1 cellular context compared by ENCODE assay signal in the genomic region with DNA sequence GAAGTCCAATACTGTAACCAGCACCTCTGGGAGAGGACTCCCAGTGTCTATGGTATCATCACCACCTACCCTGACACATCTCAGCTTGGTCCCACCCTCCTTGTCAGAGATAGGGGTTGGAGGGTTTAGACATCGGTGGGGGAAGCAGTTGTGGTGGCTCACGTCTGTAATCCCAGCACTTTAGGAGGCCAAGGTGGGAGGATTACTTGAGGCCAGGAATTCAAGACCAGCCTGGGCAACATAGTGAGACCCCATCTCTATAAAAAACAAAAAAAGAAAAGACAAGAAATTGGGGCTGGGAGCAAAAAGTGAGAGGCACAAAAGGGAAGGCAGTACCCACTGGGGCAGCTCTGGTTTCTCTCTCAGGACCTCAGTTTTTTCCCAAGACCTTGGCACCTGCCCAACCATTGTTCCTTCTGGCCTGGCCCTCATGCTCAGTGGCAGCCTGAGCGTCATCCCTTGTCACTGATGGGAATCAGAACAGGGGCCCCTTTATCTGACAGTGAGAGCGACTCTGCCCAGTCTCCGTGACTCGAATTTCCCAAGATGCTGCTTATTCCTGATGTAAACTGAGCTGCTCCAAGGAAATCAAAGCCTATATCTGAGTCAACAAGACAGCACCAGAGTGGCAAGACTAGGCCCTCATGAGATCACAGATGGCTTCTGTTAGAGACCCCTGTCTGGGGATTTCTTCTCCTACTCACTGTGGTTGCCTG.
A peak's percentile ranks its signal among the peaks of the same experiment; 100 is the strongest.
TF ChIP-seq lines count a peak whose summit lies in the region.

No MANE protein-coding gene starts in this region.

TF ChIP-seq in K562, 482 proteins besides CTCF, POLR2A, EP300 and RAD21 (continued from another document):
- TF ChIP-seq, protein P1, sequence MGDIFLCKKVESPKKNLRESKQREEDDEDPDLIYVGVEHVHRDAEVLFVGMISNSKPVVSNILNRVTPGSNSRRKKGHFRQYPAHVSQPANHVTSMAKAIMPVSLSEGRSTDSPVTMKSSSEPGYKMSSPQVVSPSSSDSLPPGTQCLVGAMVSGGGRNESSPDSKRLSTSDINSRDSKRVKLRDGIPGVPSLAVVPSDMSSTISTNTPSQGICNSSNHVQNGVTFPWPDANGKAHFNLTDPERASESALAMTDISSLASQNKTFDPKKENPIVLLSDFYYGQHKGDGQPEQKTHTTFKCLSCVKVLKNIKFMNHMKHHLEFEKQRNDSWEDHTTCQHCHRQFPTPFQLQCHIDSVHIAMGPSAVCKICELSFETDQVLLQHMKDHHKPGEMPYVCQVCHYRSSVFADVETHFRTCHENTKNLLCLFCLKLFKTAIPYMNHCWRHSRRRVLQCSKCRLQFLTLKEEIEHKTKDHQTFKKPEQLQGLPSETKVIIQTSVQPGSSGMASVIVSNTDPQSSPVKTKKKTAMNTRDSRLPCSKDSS (IDR thresholded peaks at IDR 0.05; ENCODE audit: low read depth, partially characterized antibody): no peak
- TF ChIP-seq ZNF121 (CRISPR knock-in tag; conservative IDR thresholded peaks at IDR 0.05): peak; percentile 50
